ENCODE assay signal across 9 cellular contexts in the genomic region with DNA sequence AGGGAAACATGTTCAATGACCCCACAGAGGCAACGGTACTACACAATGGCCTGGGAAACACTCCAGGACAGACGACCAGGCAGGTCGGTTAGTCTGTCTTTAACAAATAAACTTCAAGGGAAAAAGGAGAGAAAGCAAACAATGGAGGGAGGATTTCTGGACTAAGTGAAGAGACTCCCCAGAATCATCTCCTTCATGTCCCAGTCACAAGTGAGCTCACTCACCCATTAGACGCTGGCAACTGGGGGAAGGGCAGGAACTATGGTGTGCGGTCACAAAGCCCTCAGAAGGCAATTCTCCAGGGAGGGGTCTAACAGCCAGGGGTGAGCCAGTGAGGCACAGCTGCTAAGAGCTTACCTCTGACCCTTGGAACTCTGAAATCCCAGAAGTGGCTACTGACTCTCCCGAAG. TPM values are rescaled to one million over a fixed set of nuclear protein-coding genes. Genes with fewer than 3 reads are reported as not detected.
DNase-seq lines count a peak whose midpoint lies in the region; ATAC-seq, FAIRE-seq and TF ChIP-seq lines count a peak whose summit lies in the region.
"Had no signal": no experiment of that assay in that cellular context is flagged by ENCODE, and none has a peak within 500 bp of the region (broad histone marks: within the 10 kb centered on the region; RNA-seq: fewer than 3 reads in every experiment).

No MANE protein-coding gene starts in this region.

- no peak for DNase-seq in activated CD8-positive, alpha-beta T cell treated with anti-CD3 and anti-CD28 coated beads for 36 hours
- DNase-seq in activated CD8-positive, alpha-beta T cell treated with anti-CD3 and anti-CD28 coated beads, Interleukin-2, amount 10 ng/mL, durations not matched to agents 7 days and 5 days = no peak
- DNase-seq in NCI-H526 treated with DMSO at 0.1 percent for 48 hours (lab: John Stamatoyannopoulos, UW) (peak; percentile 78), hepatic stellate cell (ENCODE audit: low spot score) (peak; percentile 28), NCI-H1105 treated with DMSO at 0.1 percent for 48 hours (lab: John Stamatoyannopoulos, UW) (no peak), HTR-8/SVneo (ENCODE audit: insufficient read length, low spot score) (no peak)
- DNase-seq in stimulated activated naive B cell treated with anti-CD40 and anti-IgM and Interleukin-4, amounts not matched to agents 10 μg/mL and 1 μg/mL and 100 μg/mL, for 72 hours = peak; percentile 33
- DNase-seq in activated effector memory CD4-positive, alpha-beta T cell treated with Interleukin-2 at 50 U/mL for 16 hours = no peak
- DNase-seq: MV-4-11 had no signal

- no peak for FAIRE-seq in HTR-8/SVneo (lab: Jason Lieb, UNC)

- ATAC-seq in activated CD8-positive, alpha-beta T cell treated with anti-CD3 and anti-CD28 coated beads for 36 hours = no peak
- ATAC-seq in activated CD8-positive, alpha-beta T cell treated with anti-CD3 and anti-CD28 coated beads, Interleukin-2, amount 10 ng/mL, durations not matched to agents 7 days and 5 days = no peak
- peak; percentile 89 to 93 for ATAC-seq in stimulated activated naive B cell treated with anti-CD40 and anti-IgM and Interleukin-4, amounts not matched to agents 10 μg/mL and 1 μg/mL and 100 μg/mL, for 72 hours (replicated peaks)

- no peaks in the 10 kb centered on the region for H3K27me3 Mint-ChIP-seq in activated CD8-positive, alpha-beta T cell treated with anti-CD3 and anti-CD28 coated beads for 36 hours
- no peaks in the 10 kb centered on the region for H3K27me3 Mint-ChIP-seq in activated CD8-positive, alpha-beta T cell treated with anti-CD3 and anti-CD28 coated beads, Interleukin-2, amount 10 ng/mL, durations not matched to agents 7 days and 5 days (ENCODE audit: low read depth)
- no peaks in the 10 kb centered on the region for H3K27me3 Mint-ChIP-seq in stimulated activated naive B cell treated with anti-CD40 and anti-IgM and Interleukin-4, amounts not matched to agents 10 μg/mL and 1 μg/mL and 100 μg/mL, for 72 hours

- H3K36me3 Mint-ChIP-seq in activated CD8-positive, alpha-beta T cell treated with anti-CD3 and anti-CD28 coated beads for 36 hours (ENCODE audit: low read depth) = peaks cover 26% of the 10 kb centered on the region
- H3K36me3 Mint-ChIP-seq in activated CD8-positive, alpha-beta T cell treated with anti-CD3 and anti-CD28 coated beads, Interleukin-2, amount 10 ng/mL, durations not matched to agents 7 days and 5 days (ENCODE audit: low read depth) = peaks cover 33% of the 10 kb centered on the region
- peaks cover 41 to 48% of the 10 kb centered on the region in 2 donors for H3K36me3 Mint-ChIP-seq in stimulated activated naive B cell treated with anti-CD40 and anti-IgM and Interleukin-4, amounts not matched to agents 10 μg/mL and 1 μg/mL and 100 μg/mL, for 72 hours

- H3K4me3 Mint-ChIP-seq in activated CD8-positive, alpha-beta T cell treated with anti-CD3 and anti-CD28 coated beads for 36 hours = no peak overlapping the region
- H3K4me3 Mint-ChIP-seq in activated CD8-positive, alpha-beta T cell treated with anti-CD3 and anti-CD28 coated beads, Interleukin-2, amount 10 ng/mL, durations not matched to agents 7 days and 5 days = no peak overlapping the region
- peak overlapping the region; percentile 38 to 63 for H3K4me3 Mint-ChIP-seq in stimulated activated naive B cell treated with anti-CD40 and anti-IgM and Interleukin-4, amounts not matched to agents 10 μg/mL and 1 μg/mL and 100 μg/mL, for 72 hours

- POLR2A ChIA-PET in activated CD8-positive, alpha-beta T cell treated with anti-CD3 and anti-CD28 coated beads for 36 hours (lab: Charles Lee) = no interaction called here
- POLR2A ChIA-PET in activated CD8-positive, alpha-beta T cell treated with anti-CD3 and anti-CD28 coated beads, Interleukin-2, amount 10 ng/mL, durations not matched to agents 7 days and 5 days (lab: Charles Lee) = no interaction called here

- intact Hi-C loops in activated CD8-positive, alpha-beta T cell treated with anti-CD3 and anti-CD28 coated beads for 36 hours (cut with micrococcal nuclease) = no loop called here

- CTCF ChIA-PET in activated CD8-positive, alpha-beta T cell treated with anti-CD3 and anti-CD28 coated beads for 36 hours (lab: Charles Lee) = no interaction called here
- CTCF ChIA-PET in activated CD8-positive, alpha-beta T cell treated with anti-CD3 and anti-CD28 coated beads, Interleukin-2, amount 10 ng/mL, durations not matched to agents 7 days and 5 days (lab: Charles Lee) = no interaction called here

- H3K9me3 Mint-ChIP-seq in activated CD8-positive, alpha-beta T cell treated with anti-CD3 and anti-CD28 coated beads for 36 hours = no peaks in the 10 kb centered on the region
- H3K9me3 Mint-ChIP-seq in activated CD8-positive, alpha-beta T cell treated with anti-CD3 and anti-CD28 coated beads, Interleukin-2, amount 10 ng/mL, durations not matched to agents 7 days and 5 days (ENCODE audit: insufficient read depth) = no peaks in the 10 kb centered on the region
- no peaks in the 10 kb centered on the region for H3K9me3 Mint-ChIP-seq in stimulated activated naive B cell treated with anti-CD40 and anti-IgM and Interleukin-4, amounts not matched to agents 10 μg/mL and 1 μg/mL and 100 μg/mL, for 72 hours

- no peak for TF ChIP-seq CTCF in activated CD8-positive, alpha-beta T cell treated with anti-CD3 and anti-CD28 coated beads for 36 hours (IDR thresholded peaks at IDR 0.05)

- peaks cover 28% of the 10 kb centered on the region for H3K4me1 Mint-ChIP-seq in activated CD8-positive, alpha-beta T cell treated with anti-CD3 and anti-CD28 coated beads for 36 hours (ENCODE audit: low read depth)
- peaks cover 8% of the 10 kb centered on the region for H3K4me1 Mint-ChIP-seq in activated CD8-positive, alpha-beta T cell treated with anti-CD3 and anti-CD28 coated beads, Interleukin-2, amount 10 ng/mL, durations not matched to agents 7 days and 5 days (ENCODE audit: low read depth)
- peaks cover 31 to 58% of the 10 kb centered on the region in 2 donors for H3K4me1 Mint-ChIP-seq in stimulated activated naive B cell treated with anti-CD40 and anti-IgM and Interleukin-4, amounts not matched to agents 10 μg/mL and 1 μg/mL and 100 μg/mL, for 72 hours

- H3K27ac Mint-ChIP-seq in activated CD8-positive, alpha-beta T cell treated with anti-CD3 and anti-CD28 coated beads for 36 hours = peak overlapping the region; percentile 43
- no peak overlapping the region for H3K27ac Mint-ChIP-seq in activated CD8-positive, alpha-beta T cell treated with anti-CD3 and anti-CD28 coated beads, Interleukin-2, amount 10 ng/mL, durations not matched to agents 7 days and 5 days
- peak overlapping the region; percentile 88 for H3K27ac Mint-ChIP-seq in stimulated activated naive B cell treated with anti-CD40 and anti-IgM and Interleukin-4, amounts not matched to agents 10 μg/mL and 1 μg/mL and 100 μg/mL, for 72 hours

RNA-seq across cellular contexts. Expression of a gene that starts 55.7 kb away (rescaled TPM):
- total RNA-seq in activated CD8-positive, alpha-beta T cell treated with anti-CD3 and anti-CD28 coated beads for 36 hours = 10 to 100 TPM; 57.3 to 65.6 TPM
- total RNA-seq in activated CD8-positive, alpha-beta T cell treated with anti-CD3 and anti-CD28 coated beads, Interleukin-2, amount 10 ng/mL, durations not matched to agents 7 days and 5 days = 10 to 100 TPM; 82.0 to 82.9 TPM

RNA-seq across cellular contexts. Expression of a gene that starts 57.0 kb away (rescaled TPM):
- 100 to 1,000 TPM; 318 to 330 TPM for total RNA-seq in activated CD8-positive, alpha-beta T cell treated with anti-CD3 and anti-CD28 coated beads for 36 hours
- total RNA-seq in activated CD8-positive, alpha-beta T cell treated with anti-CD3 and anti-CD28 coated beads, Interleukin-2, amount 10 ng/mL, durations not matched to agents 7 days and 5 days = 100 to 1,000 TPM; 398 TPM

Comparison
In these comparisons a context has a peak if more than half of its experiments do, and no peak if none do; other contexts are left out.
1. ATAC-seq: peak in stimulated activated naive B cell treated with anti-CD40 and anti-IgM and Interleukin-4, amounts not matched to agents 10 μg/mL and 1 μg/mL and 100 μg/mL, for 72 hours (2 of 2); none in activated CD8-positive, alpha-beta T cell treated with anti-CD3 and anti-CD28 coated beads for 36 hours (single experiment) and activated CD8-positive, alpha-beta T cell treated with anti-CD3 and anti-CD28 coated beads, Interleukin-2, amount 10 ng/mL, durations not matched to agents 7 days and 5 days (single experiment).
2. DNase-seq: peak in NCI-H526 treated with DMSO at 0.1 percent for 48 hours (single experiment), hepatic stellate cell (single experiment) and stimulated activated naive B cell treated with anti-CD40 and anti-IgM and Interleukin-4, amounts not matched to agents 10 μg/mL and 1 μg/mL and 100 μg/mL, for 72 hours (single experiment); none in activated CD8-positive, alpha-beta T cell treated with anti-CD3 and anti-CD28 coated beads for 36 hours (single experiment), activated CD8-positive, alpha-beta T cell treated with anti-CD3 and anti-CD28 coated beads, Interleukin-2, amount 10 ng/mL, durations not matched to agents 7 days and 5 days (single experiment), NCI-H1105 treated with DMSO at 0.1 percent for 48 hours (single experiment), activated effector memory CD4-positive, alpha-beta T cell treated with Interleukin-2 at 50 U/mL for 16 hours (single experiment) and HTR-8/SVneo (single experiment).
3. H3K4me3 Mint-ChIP-seq: peak in stimulated activated naive B cell treated with anti-CD40 and anti-IgM and Interleukin-4, amounts not matched to agents 10 μg/mL and 1 μg/mL and 100 μg/mL, for 72 hours (2 of 2); none in activated CD8-positive, alpha-beta T cell treated with anti-CD3 and anti-CD28 coated beads for 36 hours (single experiment) and activated CD8-positive, alpha-beta T cell treated with anti-CD3 and anti-CD28 coated beads, Interleukin-2, amount 10 ng/mL, durations not matched to agents 7 days and 5 days (single experiment).